In genomic region chr17:29059281-29059680, GRCh38 we compare ENCODE assay signal across 13 cellular contexts. TPM values are rescaled to one million over a fixed set of nuclear protein-coding genes. Genes with fewer than 3 reads are reported as not detected.
DNase-seq lines count a peak whose midpoint lies in the region; ATAC-seq and TF ChIP-seq lines count a peak whose summit lies in the region.
"Had no signal": no experiment of that assay in that cellular context is flagged by ENCODE, and none has a peak within 500 bp of the region (broad histone marks: within the 10 kb centered on the region; RNA-seq: fewer than 3 reads in every experiment).

No MANE protein-coding gene starts in this region.

- intact Hi-C loops in mammary epithelial cell (cut with micrococcal nuclease) = loop anchor here (1.0 to 10.0 kb wide), 2 partner anchors 19 to 54 kb away; partner anchors contain the start of gene SEZ6
- intact Hi-C loops in lower lobe of right lung (cut with DNase I) = no loop called here
- intact Hi-C loops in left colon (cut with DNase I, micrococcal nuclease) = no loop called here
- intact Hi-C loops in Caco-2 (cut with micrococcal nuclease; ENCODE audit: unreplicated experiment) = loop anchor here (5.0 kb wide), 1 partner anchor 37 kb away; no protein-coding TSS in a partner anchor
- intact Hi-C loops in CD4-positive, alpha-beta T cell (cut with DNase I, micrococcal nuclease) = loop anchor here in 1 of 2 experiments (10.0 kb wide), 1 partner anchor 64 kb away; no protein-coding TSS in a partner anchor

- H3K27me3 ChIP-seq in mammary epithelial cell (ENCODE audit: insufficient read depth, low read length) (no peaks in the 10 kb centered on the region), lower lobe of right lung (ENCODE audit: low read depth) (no peaks in the 10 kb centered on the region), Caco-2 (replicated peaks; ENCODE audit: control insufficient read depth, insufficient read depth, low read length) (no peaks in the 10 kb centered on the region; the same call in 1 of the 2 replicates)
- H3K27me3 ChIP-seq in CD4-positive, alpha-beta T cell (ENCODE audit: control insufficient read depth, insufficient read depth, low read length) = no peaks in the 10 kb centered on the region

- TF ChIP-seq CTCF in mammary epithelial cell (conservative IDR thresholded peaks at IDR 0.05 in 1 of 2, IDR thresholded peaks at IDR 0.05 in 1 of 2; ENCODE audit: extremely low read depth in 1 of 2, insufficient read depth in 1 of 2, low read depth in 1 of 2, low read length in 2 of 2) = no peak
- TF ChIP-seq CTCF in lower lobe of right lung (IDR thresholded peaks at IDR 0.05) = no peak
- no peak for TF ChIP-seq CTCF in Caco-2 (IDR thresholded peaks at IDR 0.05; ENCODE audit: insufficient read depth in 1 of 2, low read depth in 1 of 2, low read length in 1 of 2, severe bottlenecking in 1 of 2, unreplicated experiment in 1 of 2)
- TF ChIP-seq CTCF in CD4-positive, alpha-beta T cell (IDR thresholded peaks at IDR 0.05) = no peak

- no peak overlapping the region for H3K27ac ChIP-seq in mammary epithelial cell (ENCODE audit: insufficient read depth, low read depth, low read length)
- no peak overlapping the region for H3K27ac ChIP-seq in lower lobe of right lung
- no peak overlapping the region for H3K27ac ChIP-seq in CD4-positive, alpha-beta T cell (ENCODE audit: low read depth, low read length)
- H3K27ac ChIP-seq: parathyroid adenoma had no signal

- BruUV-seq in mammary epithelial cell (replicated peaks; lab: Mats Ljungman, UMichigan) = no TSS peak
- no TSS peak for BruUV-seq in Caco-2 (replicated peaks; lab: Mats Ljungman, UMichigan)

- CTCF ChIA-PET in mammary epithelial cell (lab: Charles Lee; ENCODE audit: low non-redundant PET) (no interaction called here), Caco-2 (lab: Charles Lee) (interaction anchor here (0.6 to 1.4 kb wide), 3 partner anchors 94 to 558 kb away, joined by 4 to 6 read pairs (median 4); no protein-coding TSS in a partner anchor)
- CTCF ChIA-PET in CD4-positive, alpha-beta T cell (lab: Charles Lee) = no interaction called here

- no peaks in the 10 kb centered on the region for H3K36me3 ChIP-seq in mammary epithelial cell (ENCODE audit: insufficient read depth, low read length)
- H3K36me3 ChIP-seq in lower lobe of right lung = no peaks in the 10 kb centered on the region
- no peaks in the 10 kb centered on the region for H3K36me3 ChIP-seq in Caco-2 (ENCODE audit: control insufficient read depth, insufficient read depth, low read length)

- no peak overlapping the region for H3K27ac Mint-ChIP-seq in Caco-2 (ENCODE audit: unreplicated experiment)
- no peak overlapping the region for H3K27ac Mint-ChIP-seq in CD4-positive, alpha-beta T cell
- H3K27ac Mint-ChIP-seq: memory B cell had no signal

- no peaks in the 10 kb centered on the region for H3K4me1 Mint-ChIP-seq in Caco-2 (ENCODE audit: low read depth, unreplicated experiment)
- H3K4me1 Mint-ChIP-seq in CD4-positive, alpha-beta T cell (ENCODE audit: low read depth) = no peaks in the 10 kb centered on the region
- H3K4me1 Mint-ChIP-seq: memory B cell had no signal

- dilution Hi-C loops in mammary epithelial cell (cut with HindIII; ENCODE audit: low sequenced_read_pairs) = no loop called here

- H3K27me3 Mint-ChIP-seq in Caco-2 (ENCODE audit: insufficient read depth, unreplicated experiment) = peaks cover 11% of the 10 kb centered on the region
- no peaks in the 10 kb centered on the region for H3K27me3 Mint-ChIP-seq in CD4-positive, alpha-beta T cell

- no peak overlapping the region for H3K4me3 Mint-ChIP-seq in Caco-2 (ENCODE audit: unreplicated experiment)
- H3K4me3 Mint-ChIP-seq in CD4-positive, alpha-beta T cell = no peak overlapping the region
- H3K4me3 Mint-ChIP-seq: memory B cell had no signal

- in situ Hi-C loops in mammary epithelial cell (cut with MboI; ENCODE audit: low sequenced_read_pairs in 2 of 2) = no loop called here

- H3K36me3 Mint-ChIP-seq in Caco-2 (ENCODE audit: insufficient read depth, unreplicated experiment) = no peaks in the 10 kb centered on the region
- H3K36me3 Mint-ChIP-seq in CD4-positive, alpha-beta T cell (ENCODE audit: low read depth) = no peaks in the 10 kb centered on the region
- H3K36me3 Mint-ChIP-seq: memory B cell had no signal

- no peaks in the 10 kb centered on the region for H4K20me1 ChIP-seq in mammary epithelial cell (ENCODE audit: insufficient read depth, low read length)

- H2AFZ ChIP-seq in mammary epithelial cell (ENCODE audit: low read depth, low read length) = no peak overlapping the region
- H2AFZ ChIP-seq: parathyroid adenoma had no signal

- DNase-seq in DMS53 (lab: John Stamatoyannopoulos, UW) (peak; percentile 89), MV-4-11 (lab: John Stamatoyannopoulos, UW) (peak; percentile 67), mammary epithelial cell (peak; percentile 51), lower lobe of right lung (no peak), left colon (no peak), Caco-2 (no peak), COR-L47 (lab: John Stamatoyannopoulos, UW) (no peak)
- DNase-seq in CD4-positive, alpha-beta T cell = no peak
- DNase-seq: glutamatergic neuron; stimulated activated naive CD4-positive, alpha-beta T cell had no signal

- WGBS in mammary epithelial cell (ENCODE audit: low coverage, missing lambda C conversion rate) = 92% methylated on average over 2 of the region's 2 CpGs

- H3K9me3 ChIP-seq in mammary epithelial cell (replicated peaks; ENCODE audit: insufficient read depth, low read length) = no peaks in the 10 kb centered on the region
- H3K9me3 ChIP-seq in lower lobe of right lung = no peaks in the 10 kb centered on the region
- no peaks in the 10 kb centered on the region for H3K9me3 ChIP-seq in Caco-2
- no peaks in the 10 kb centered on the region for H3K9me3 ChIP-seq in CD4-positive, alpha-beta T cell (ENCODE audit: control insufficient read depth, low read length)

- no peak overlapping the region for H3K9ac ChIP-seq in mammary epithelial cell (ENCODE audit: insufficient read depth, low read length)
- H3K9ac ChIP-seq: parathyroid adenoma had no signal

- no peak overlapping the region for H3K4me2 ChIP-seq in mammary epithelial cell (ENCODE audit: insufficient read depth, low read depth, low read length)

- H3K4me1 ChIP-seq in mammary epithelial cell (ENCODE audit: insufficient read depth, low read length) = no peaks in the 10 kb centered on the region
- no peaks in the 10 kb centered on the region for H3K4me1 ChIP-seq in lower lobe of right lung
- H3K4me1 ChIP-seq in Caco-2 = no peaks in the 10 kb centered on the region

- POLR2A ChIA-PET in Caco-2 (lab: Charles Lee) = no interaction called here
- POLR2A ChIA-PET in CD4-positive, alpha-beta T cell (lab: Charles Lee) = no interaction called here

- H3K79me2 ChIP-seq in mammary epithelial cell (ENCODE audit: insufficient read depth, low read length) = no peaks in the 10 kb centered on the region
- H3K79me2 ChIP-seq: parathyroid adenoma had no signal

- no peaks in the 10 kb centered on the region for H3K9me3 Mint-ChIP-seq in Caco-2 (ENCODE audit: unreplicated experiment)
- H3K9me3 Mint-ChIP-seq in CD4-positive, alpha-beta T cell = no peaks in the 10 kb centered on the region
- H3K9me3 Mint-ChIP-seq: memory B cell had no signal

- peak; percentile 33 to 34 for ATAC-seq in lower lobe of right lung
- no peak for ATAC-seq in left colon
- no peak for ATAC-seq in CD4-positive, alpha-beta T cell (ENCODE audit: poor library complexity)

- no peak overlapping the region for H3K4me3 ChIP-seq in mammary epithelial cell (replicated peaks in 1 of 3; ENCODE audit: insufficient read depth in 1 of 3, low read depth in 2 of 3, low read length in 3 of 3)
- no peak overlapping the region for H3K4me3 ChIP-seq in lower lobe of right lung
- no peak overlapping the region for H3K4me3 ChIP-seq in Caco-2 (ENCODE audit: low read depth, low read length)

RNA-seq across cellular contexts. Expression of gene PIPOX, which starts 16.3 kb away (rescaled TPM):
- total RNA-seq in mammary epithelial cell (1 to 10 TPM in 1 of 2 donors, under 1 TPM in 1; 0.40 to 1.2 TPM), lower lobe of right lung (1.3 TPM), left colon (1 to 10 TPM in 1 of 2 donors, under 1 TPM in 1; 0.46 to 2.2 TPM), Caco-2 (2022) (2.1 and 2.2 TPM in 2 replicates)
- 0.11 TPM for polyA plus RNA-seq in mammary epithelial cell
- polyA minus RNA-seq in mammary epithelial cell = not detected
- total RNA-seq in CD4-positive, alpha-beta T cell = 1 to 10 TPM; 2.4 to 4.4 TPM

RNA-seq across cellular contexts. Expression of gene SEZ6, which starts 53.4 kb away (rescaled TPM):
- total RNA-seq in mammary epithelial cell = not detected
- polyA plus RNA-seq in mammary epithelial cell = not detected
- polyA minus RNA-seq in mammary epithelial cell = not detected
- not detected for total RNA-seq in lower lobe of right lung
- under 1 TPM; 0.46 to 0.81 TPM for total RNA-seq in left colon
- total RNA-seq in Caco-2 (2022) = not detected in 2 replicates
- total RNA-seq in CD4-positive, alpha-beta T cell = under 1 TPM in 1 of 2 experiments, not detected in 1; 0.31 TPM
- total RNA-seq: T-helper 1 cell treated with Interleukin-12 subunit alpha and Interleukin-12 subunit beta and Interleukin-4 antibody, amounts not matched to agents 30 ng/mL and 1 ng/mL, for 36 hours had no signal

Comparison
In these comparisons a context has a peak if more than half of its experiments do, and no peak if none do; other contexts are left out.
1. DNase-seq: peak in DMS53 (single experiment), MV-4-11 (single experiment) and mammary epithelial cell (single experiment); none in lower lobe of right lung (single experiment), left colon (0 of 2), Caco-2 (0 of 2), COR-L47 (single experiment) and CD4-positive, alpha-beta T cell (0 of 10).
2. ATAC-seq: peak in lower lobe of right lung (2 of 2); none in left colon (single experiment) and CD4-positive, alpha-beta T cell (single experiment).
3. intact Hi-C loops: an anchor here in mammary epithelial cell (1.0 to 10.0 kb wide) and Caco-2 (5.0 kb wide); none called in lower lobe of right lung and left colon.